Comparison of ENCODE assay signal across 20 cellular contexts in the genomic region with DNA sequence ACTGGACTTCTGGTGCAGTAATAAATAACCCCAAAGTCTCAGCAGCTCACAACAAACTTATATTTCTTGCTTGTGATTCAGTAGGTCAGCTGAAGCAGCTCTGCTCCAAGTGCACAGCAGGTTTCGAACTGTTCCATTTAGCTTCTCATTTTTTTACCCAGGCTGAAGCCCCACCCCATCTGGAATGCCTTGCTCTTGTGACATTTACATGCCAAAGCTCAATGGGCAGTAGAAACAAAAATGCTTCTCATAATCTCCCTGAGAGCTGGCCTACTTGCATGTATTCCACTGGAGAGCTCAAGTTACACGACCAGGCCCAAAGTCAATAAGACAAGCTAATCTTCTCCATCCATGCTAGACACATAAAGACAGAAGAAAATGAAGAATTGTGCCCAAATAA.
DNase-seq lines count a peak whose midpoint lies in the region; TF ChIP-seq lines count a peak whose summit lies in the region.
"Had no signal": no experiment of that assay in that cellular context is flagged by ENCODE, and none has a peak within 500 bp of the region (broad histone marks: within the 10 kb centered on the region; RNA-seq: fewer than 3 reads in every experiment).

No MANE protein-coding gene starts in this region.

- H3K4me1 Mint-ChIP-seq in HFFc6 (ENCODE audit: low read depth), result no peaks in the 10 kb centered on the region
- H3K4me1 Mint-ChIP-seq: immature natural killer cell had no signal

- peaks cover 21% of the 10 kb centered on the region for H3K9me3 Mint-ChIP-seq in HFFc6

- H3K4me1 ChIP-seq in BLaER1 (peaks cover 11% of the 10 kb centered on the region), OCI-LY7 (ENCODE audit: insufficient read depth, low read length, poor library complexity, severe bottlenecking) (peaks cover 23% of the 10 kb centered on the region)
- H3K4me1 ChIP-seq: vagina had no signal

- H3K9me3 ChIP-seq in BLaER1 (peaks cover 18% of the 10 kb centered on the region), OCI-LY7 (ENCODE audit: low read length) (peaks cover 78% of the 10 kb centered on the region)
- H3K9me3 ChIP-seq: vagina had no signal

- H3K4me2 ChIP-seq in BLaER1, result 0 out of 2 replicates have a peak overlapping the region, but pooled peaks have one; percentile 0
- no peak overlapping the region for H3K4me2 ChIP-seq in OCI-LY7 (ENCODE audit: low read length)
- H3K4me2 ChIP-seq: GM23338 had no signal

- H3K36me3 Mint-ChIP-seq in HFFc6 (ENCODE audit: low read depth), result peaks cover 6% of the 10 kb centered on the region; the same call in 1 of the 2 replicates
- H3K36me3 Mint-ChIP-seq: immature natural killer cell had no signal

- TF ChIP-seq CTCF in retinal pigment epithelial cell (conservative IDR thresholded peaks at IDR 0.05; ENCODE audit: low read depth, low read length) (no peak), OCI-LY7 (conservative IDR thresholded peaks at IDR 0.05; ENCODE audit: low read length) (no peak), brain microvascular endothelial cell (IDR thresholded peaks at IDR 0.05; ENCODE audit: low read depth, low read length, missing control alignments) (no peak), HFFc6 (IDR thresholded peaks at IDR 0.05) (no peak)

- in situ Hi-C loops in brain microvascular endothelial cell (cut with HindIII; ENCODE audit: low pct_ligation_motif_present, low sequenced_read_pairs), result no loop called here

- no peak overlapping the region for H3K27ac Mint-ChIP-seq in HFFc6
- H3K27ac Mint-ChIP-seq: GM23338, immature natural killer cell had no signal

- no peaks in the 10 kb centered on the region for H4K20me1 ChIP-seq in BLaER1
- H4K20me1 ChIP-seq in OCI-LY7 (ENCODE audit: insufficient read depth, low read length), result no peaks in the 10 kb centered on the region
- H4K20me1 ChIP-seq: BLaER1 treated with 17β-estradiol and CSF1 and Interleukin-3, amounts not matched to agents 10 nM and 100 nM had no signal

- H3K27me3 ChIP-seq in BLaER1, result no peaks in the 10 kb centered on the region
- H3K27me3 ChIP-seq in brain microvascular endothelial cell (replicated peaks), result no peaks in the 10 kb centered on the region
- H3K27me3 ChIP-seq: BLaER1 treated with 17β-estradiol and CSF1 and Interleukin-3, amounts not matched to agents 10 nM and 100 nM; heart right ventricle; vagina had no signal

- H3K9ac ChIP-seq in BLaER1, result no peak overlapping the region
- H3K9ac ChIP-seq: BLaER1 treated with 17β-estradiol and CSF1 and Interleukin-3, amounts not matched to agents 10 nM and 100 nM had no signal

- BruUV-seq in OCI-LY7 (replicated peaks; lab: Mats Ljungman, UMichigan), result no TSS peak

- DNase-seq in NCI-H510A (lab: John Stamatoyannopoulos, UW), result peak; percentile 7
- no peak for DNase-seq in epithelial cell of prostate (ENCODE audit: low read depth, low spot score)
- peak; percentile 75 for DNase-seq in retinal pigment epithelial cell (ENCODE audit: low read depth)
- no peak for DNase-seq in posterior vena cava (ENCODE audit: low spot score)
- no peak for DNase-seq in OCI-LY7 (ENCODE audit: low spot score)
- DNase-seq in brain microvascular endothelial cell, result no peak
- DNase-seq in HFFc6, result no peak
- DNase-seq: activated CD4-positive, alpha-beta T cell treated with anti-CD3 and anti-CD28 coated beads for 48 hours; activated gamma-delta T cell treated with Interleukin-2 at 50 U/mL for 16 hours; dermis blood vessel endothelial cell; immature natural killer cell; NCI-H1436 treated with DMSO at 0.1 percent for 48 hours; NCI-H2227 treated with DMSO at 0.1 percent for 48 hours; stimulated activated CD4-positive, alpha-beta T cell treated with anti-CD3 and anti-CD28 coated beads, Interleukin-2, amount 100 ng/mL, for 24 hours had no signal

- H3K36me3 ChIP-seq in BLaER1, result no peaks in the 10 kb centered on the region
- H3K36me3 ChIP-seq in OCI-LY7 (ENCODE audit: insufficient read depth, low read length), result peaks cover 45% of the 10 kb centered on the region
- no peaks in the 10 kb centered on the region for H3K36me3 ChIP-seq in brain microvascular endothelial cell (replicated peaks)
- H3K36me3 ChIP-seq: BLaER1 treated with 17β-estradiol and CSF1 and Interleukin-3, amounts not matched to agents 10 nM and 100 nM; heart right ventricle; vagina had no signal

- CTCF ChIA-PET in OCI-LY7 (lab: Charles Lee; ENCODE audit: unreplicated experiment), result interaction anchor here (0.6 kb wide), 1 partner anchor 162 kb away, joined by 3 read pairs; no protein-coding TSS in a partner anchor

- H3K79me2 ChIP-seq in OCI-LY7 (ENCODE audit: insufficient read depth, low read depth, low read length), result no peaks in the 10 kb centered on the region

- H3K4me3 ChIP-seq in BLaER1, result no peak overlapping the region
- H3K4me3 ChIP-seq in retinal pigment epithelial cell (ENCODE audit: low read length), result no peak overlapping the region
- no peak overlapping the region for H3K4me3 ChIP-seq in OCI-LY7 (ENCODE audit: low read depth, low read length, poor library complexity, severe bottlenecking)
- H3K4me3 ChIP-seq in brain microvascular endothelial cell (ENCODE audit: low read depth, low read length), result no peak overlapping the region
- H3K4me3 ChIP-seq: BLaER1 treated with 17β-estradiol and CSF1 and Interleukin-3, amounts not matched to agents 10 nM and 100 nM; GM23338; heart right ventricle; vagina had no signal

- POLR2A ChIA-PET in OCI-LY7 (lab: Charles Lee), result interaction anchor here (0.7 to 3.1 kb wide), 7 partner anchors 10 to 289 kb away, joined by 3 to 22 read pairs (median 4); no protein-coding TSS in a partner anchor

- H3K4me3 Mint-ChIP-seq in HFFc6, result no peak overlapping the region
- H3K4me3 Mint-ChIP-seq: GM23338, immature natural killer cell had no signal

- H3K27me3 Mint-ChIP-seq in HFFc6 (ENCODE audit: insufficient read depth), result no peaks in the 10 kb centered on the region

- intact Hi-C loops in posterior vena cava (cut with DNase I) (no loop called here), OCI-LY7 (cut with micrococcal nuclease; ENCODE audit: unreplicated experiment) (loop anchor here (10.0 kb wide), 1 partner anchor 620 kb away; no protein-coding TSS in a partner anchor)

- H2AFZ ChIP-seq in OCI-LY7 (ENCODE audit: low read length), result no peak overlapping the region
- H2AFZ ChIP-seq: GM23338 had no signal

- H3K9me2 ChIP-seq in OCI-LY7 (ENCODE audit: insufficient read depth, low read length), result no peaks in the 10 kb centered on the region

- H3K27ac ChIP-seq in BLaER1 (no peak overlapping the region), epithelial cell of prostate (peak overlapping the region; percentile 86), OCI-LY7 (ENCODE audit: low read depth, low read length, poor library complexity, severe bottlenecking) (no peak overlapping the region), brain microvascular endothelial cell (no peak overlapping the region)
- H3K27ac ChIP-seq: BLaER1 treated with 17β-estradiol and CSF1 and Interleukin-3, amounts not matched to agents 10 nM and 100 nM; heart right ventricle; RWPE1; vagina had no signal

Comparison
In these comparisons a context has a peak if more than half of its experiments do, and no peak if none do; other contexts are left out.
1. DNase-seq: peak in NCI-H510A (single experiment) and retinal pigment epithelial cell (single experiment); none in epithelial cell of prostate (single experiment), posterior vena cava (single experiment), OCI-LY7 (single experiment), brain microvascular endothelial cell (single experiment) and HFFc6 (single experiment).